In the genomic region with DNA sequence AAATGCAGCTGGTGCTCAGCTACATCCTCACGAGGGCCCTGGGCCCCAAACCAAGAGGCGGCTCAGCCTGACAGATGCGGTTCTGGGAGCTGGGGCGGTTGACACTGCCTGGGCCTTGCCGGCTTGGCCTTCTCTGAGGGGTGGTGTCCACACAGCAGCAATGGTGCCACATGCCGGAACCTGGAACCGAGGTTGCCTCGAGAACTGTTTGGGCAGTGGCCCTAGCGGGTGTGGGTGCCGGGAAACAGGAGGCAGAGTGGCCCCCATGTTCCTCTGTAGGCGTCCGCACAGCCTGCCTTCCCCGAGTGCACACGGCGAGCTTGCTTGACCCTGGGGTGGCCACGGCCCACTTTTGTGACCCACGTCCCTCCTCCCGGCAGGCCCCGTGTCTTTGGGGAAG, we compare ENCODE assay signal across 27 cellular contexts.
"Had no signal": no experiment of that assay in that cellular context is flagged by ENCODE, and none has a peak within 500 bp of the region (broad histone marks: within the 10 kb centered on the region; RNA-seq: fewer than 3 reads in every experiment).

No MANE protein-coding gene starts in this region.

- H3K27me3 Mint-ChIP-seq: activated CD8-positive, alpha-beta T cell treated with anti-CD3 and anti-CD28 coated beads for 36 hours; activated naive CD4-positive, alpha-beta T cell treated with anti-CD3 and anti-CD28 coated beads, Interleukin-2, amount 50 U/mL, for 24 hours had no signal

- H3K9me3 Mint-ChIP-seq: activated CD8-positive, alpha-beta T cell treated with anti-CD3 and anti-CD28 coated beads for 36 hours; activated naive CD4-positive, alpha-beta T cell treated with anti-CD3 and anti-CD28 coated beads, Interleukin-2, amount 50 U/mL, for 24 hours; activated naive CD8-positive, alpha-beta T cell treated with anti-CD3 and anti-CD28 coated beads, Interleukin-2, amount 50 U/mL, for 24 hours; activated T-cell treated with anti-CD3 and anti-CD28 coated beads, Interleukin-2, amount 50 U/mL, for 4 hours; activated T-helper 17 cell treated with anti-CD3 and anti-CD28 coated beads, Interleukin-2, amount 50 U/mL, for 72 hours; endodermal cell had no signal

- H3K27me3 ChIP-seq: pancreas, sigmoid colon had no signal

- H3K36me3 ChIP-seq: esophagus muscularis mucosa, pancreas, sigmoid colon, suprapubic skin, tibial nerve had no signal

- H3K27ac ChIP-seq: esophagus muscularis mucosa, psoas muscle, sigmoid colon, tibial nerve had no signal

- H3K9me3 ChIP-seq: esophagus muscularis mucosa, pancreas, psoas muscle, sigmoid colon, suprapubic skin, tibial nerve had no signal

- H3K36me3 Mint-ChIP-seq: activated naive CD4-positive, alpha-beta T cell treated with anti-CD3 and anti-CD28 coated beads, Interleukin-2, amount 50 U/mL, for 24 hours; WTC11 had no signal

- H3K4me1 Mint-ChIP-seq: activated naive CD4-positive, alpha-beta T cell treated with anti-CD3 and anti-CD28 coated beads, Interleukin-2, amount 50 U/mL, for 24 hours; activated T-helper 17 cell treated with anti-CD3 and anti-CD28 coated beads, Interleukin-2, amount 50 U/mL, for 72 hours had no signal

- DNase-seq: activated CD4-positive, alpha-beta T cell treated with anti-CD3 and anti-CD28 coated beads for 1 hour; activated CD4-positive, alpha-beta T cell treated with anti-CD3 and anti-CD28 coated beads, Interleukin-2, amount 50 U/mL, for 1 hour; activated CD8-positive, alpha-beta T cell treated with anti-CD3 and anti-CD28 coated beads for 36 hours; activated gamma-delta T cell treated with Interleukin-2 at 50 U/mL for 16 hours; activated naive CD8-positive, alpha-beta T cell treated with anti-CD3 and anti-CD28 coated beads, Interleukin-2, amount 50 U/mL, for 24 hours; activated T-cell treated with anti-CD3 and anti-CD28 coated beads, Interleukin-2, amount 50 U/mL, for 4 hours; central memory CD4-positive, alpha-beta T cell; endodermal cell; foreskin melanocyte; left ventricle myocardium superior; midbrain; naive thymus-derived CD4-positive, alpha-beta T cell; psoas muscle; sigmoid colon; stimulated activated CD4-positive, alpha-beta T cell treated with anti-CD3 and anti-CD28 coated beads, Interleukin-15, amount 100 ng/mL, for 24 hours; stimulated activated CD4-positive, alpha-beta T cell treated with anti-CD3 and anti-CD28 coated beads, Interleukin-2, amount 100 ng/mL, for 24 hours; stimulated activated naive CD4-positive, alpha-beta T cell; T-helper 2 cell had no signal

- H3K27ac Mint-ChIP-seq: activated CD8-positive, alpha-beta T cell treated with anti-CD3 and anti-CD28 coated beads for 36 hours; activated naive CD4-positive, alpha-beta T cell treated with anti-CD3 and anti-CD28 coated beads, Interleukin-2, amount 50 U/mL, for 24 hours; activated naive CD8-positive, alpha-beta T cell treated with anti-CD3 and anti-CD28 coated beads, Interleukin-2, amount 50 U/mL, for 24 hours; activated T-helper 17 cell treated with anti-CD3 and anti-CD28 coated beads, Interleukin-2, amount 50 U/mL, for 72 hours; endodermal cell; WTC11 had no signal

- FAIRE-seq: islet of Langerhans, pancreas had no signal

- H3K4me1 ChIP-seq: pancreas, psoas muscle had no signal

- H3K4me2 ChIP-seq: smooth muscle cell had no signal

- H3K4me3 ChIP-seq: esophagus muscularis mucosa, pancreas, psoas muscle, sigmoid colon, smooth muscle cell, suprapubic skin, tibial nerve had no signal

- H3K4me3 Mint-ChIP-seq: activated CD8-positive, alpha-beta T cell treated with anti-CD3 and anti-CD28 coated beads for 36 hours; activated naive CD4-positive, alpha-beta T cell treated with anti-CD3 and anti-CD28 coated beads, Interleukin-2, amount 50 U/mL, for 24 hours; activated naive CD8-positive, alpha-beta T cell treated with anti-CD3 and anti-CD28 coated beads, Interleukin-2, amount 50 U/mL, for 24 hours; activated T-cell treated with anti-CD3 and anti-CD28 coated beads, Interleukin-2, amount 50 U/mL, for 4 hours; activated T-helper 17 cell treated with anti-CD3 and anti-CD28 coated beads, Interleukin-2, amount 50 U/mL, for 72 hours; endodermal cell; naive thymus-derived CD4-positive, alpha-beta T cell; WTC11 had no signal
